Comparison of ENCODE assay signal across 8 cellular contexts in the genomic region with DNA sequence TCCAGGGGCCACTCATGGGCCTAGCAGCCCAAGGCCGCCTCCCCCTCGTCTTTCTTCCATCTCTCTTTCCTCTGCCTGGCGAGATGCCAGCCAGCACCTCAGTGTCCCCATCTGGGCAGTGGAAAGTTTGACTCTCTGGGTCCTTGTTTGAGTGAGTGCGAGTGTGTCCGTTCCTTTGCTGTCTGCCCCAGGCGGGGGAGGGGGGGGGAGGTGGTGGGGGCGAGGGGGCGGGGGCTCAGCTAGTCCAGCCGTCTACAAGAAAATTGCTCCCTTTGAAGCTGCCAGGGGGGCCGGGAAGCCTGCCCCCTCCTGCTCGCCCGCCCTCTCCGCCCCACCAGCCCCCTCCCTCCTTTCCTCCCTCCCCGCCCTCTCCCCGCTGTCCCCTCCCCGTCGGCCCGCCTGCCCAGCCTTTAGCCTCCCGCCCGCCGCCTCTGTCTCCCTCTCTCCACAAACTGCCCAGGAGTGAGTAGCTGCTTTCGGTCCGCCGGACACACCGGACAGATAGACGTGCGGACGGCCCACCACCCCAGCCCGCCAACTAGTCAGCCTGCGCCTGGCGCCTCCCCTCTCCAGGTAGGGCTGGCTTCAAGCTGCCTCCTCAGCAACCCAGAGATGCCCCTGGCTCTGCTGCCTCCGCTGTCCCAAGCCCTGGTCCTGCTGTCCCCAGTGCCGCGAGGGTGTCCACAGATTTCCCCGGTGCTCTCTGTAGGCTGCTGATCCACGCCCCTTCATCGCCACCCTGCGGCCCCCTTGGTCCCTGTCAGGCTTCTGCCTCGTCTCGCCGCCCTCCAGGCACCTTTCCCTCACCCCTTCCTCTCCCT. TPM values are rescaled to one million over a fixed set of nuclear protein-coding genes. Genes with fewer than 3 reads are reported as not detected.
DNase-seq lines count a peak whose midpoint lies in the region; ATAC-seq, FAIRE-seq and TF ChIP-seq lines count a peak whose summit lies in the region.

Gene BGN (plus strand): TSS at position 440 of the 821 bp plus-strand sequence. CDS start 9,652 bp downstream, outside the sequence.

- H3K27ac Mint-ChIP-seq in effector memory CD8-positive, alpha-beta T cell, result no peak within 1 kb of the TSS

- peak within 1 kb of the TSS; percentile 42 for H3K27ac ChIP-seq in A673 (ENCODE audit: low read depth, low read length, poor library complexity, severe bottlenecking)
- H3K27ac ChIP-seq in liver (ENCODE audit: low read depth in 1 of 2, low read length in 2 of 2), result peak within 1 kb of the TSS; percentile 20 to 50
- H3K27ac ChIP-seq in tibial nerve, result peak within 1 kb of the TSS; percentile 22 to 81 (median 64)
- peak within 1 kb of the TSS in 1 of 2 donors; percentile 39 for H3K27ac ChIP-seq in small intestine (ENCODE audit: low read depth in 1 of 2, low read length in 1 of 2)

- TF ChIP-seq CTCF in A673 (conservative IDR thresholded peaks at IDR 0.05; ENCODE audit: low read depth, low read length) (peak; percentile 50), choroid plexus epithelial cell (conservative IDR thresholded peaks at IDR 0.05; ENCODE audit: low read depth, low read length) (peak; percentile 54), liver (IDR thresholded peaks at IDR 0.05; ENCODE audit: low read depth, low read length, missing input control) (no peak), tibial nerve (IDR thresholded peaks at IDR 0.05) (peak in 3 of 5 experiments; percentile 38 to 55 (median 44))

- TF ChIP-seq EP300 in tibial nerve (IDR thresholded peaks at IDR 0.05), result no peak

- H3K27me3 ChIP-seq in A673 (replicated peaks; ENCODE audit: insufficient read depth, low read depth, low read length, poor library complexity), result no peaks in the 10 kb centered on the region
- H3K27me3 ChIP-seq in liver (ENCODE audit: control insufficient read depth in 4 of 4, insufficient read depth in 4 of 4, low read length in 3 of 4), result no peaks in the 10 kb centered on the region
- H3K27me3 ChIP-seq in tibial nerve, result no peaks in the 10 kb centered on the region
- H3K27me3 ChIP-seq in small intestine (ENCODE audit: control insufficient read depth in 2 of 2, insufficient read depth in 2 of 2, low read length in 2 of 2), result no peaks in the 10 kb centered on the region

- intact Hi-C loops in A673 (cut with micrococcal nuclease; ENCODE audit: unreplicated experiment), result loop anchor here (2.0 kb wide), 1 partner anchor 24 kb away; the partner anchor contains the start of gene HAUS7

- FAIRE-seq in small intestine (lab: Jason Lieb, UNC), result no peak

- peaks cover 0 to 16% of the 10 kb centered on the region in 2 donors for H3K27me3 Mint-ChIP-seq in effector memory CD8-positive, alpha-beta T cell

- ATAC-seq in effector memory CD8-positive, alpha-beta T cell (replicated peaks), result no peak

- no peak within 1 kb of the TSS for H3K9ac ChIP-seq in liver (ENCODE audit: low read depth in 1 of 2, low read length in 2 of 2)

- H3K4me1 ChIP-seq in A673 (ENCODE audit: insufficient read depth, low read length, poor library complexity, severe bottlenecking) (peaks cover 39% of the 10 kb centered on the region), liver (ENCODE audit: control insufficient read depth in 4 of 4, insufficient read depth in 4 of 4, low read length in 3 of 4) (peaks cover 0 to 6% (median 0%) of the 10 kb centered on the region in 4 donors), tibial nerve (peaks cover 0 to 46% (median 0%) of the 10 kb centered on the region in 4 donors), small intestine (ENCODE audit: control insufficient read depth in 2 of 2, insufficient read depth in 1 of 2, low read depth in 1 of 2, low read length in 1 of 2) (no peaks in the 10 kb centered on the region)

- CTCF ChIA-PET in A673 (lab: Charles Lee), result interaction anchor here (1.5 to 1.7 kb wide), 2 partner anchors 23 to 34 kb away, joined by 9 read pairs; partner anchors contain the start of gene HAUS7

- H3K36me3 ChIP-seq in A673 (ENCODE audit: insufficient read depth, low read length, poor library complexity, severe bottlenecking) (no peaks in the 10 kb centered on the region), liver (ENCODE audit: control insufficient read depth in 4 of 4, insufficient read depth in 3 of 4, low read depth in 1 of 4, low read length in 3 of 4) (no peaks in the 10 kb centered on the region), tibial nerve (no peaks in the 10 kb centered on the region), small intestine (ENCODE audit: control insufficient read depth in 2 of 2, insufficient read depth in 2 of 2, low read length in 2 of 2) (no peaks in the 10 kb centered on the region)

- peak; percentile 35 to 49 for TF ChIP-seq RAD21 in liver (IDR thresholded peaks at IDR 0.05)

- no peaks in the 10 kb centered on the region for H3K9me3 Mint-ChIP-seq in effector memory CD8-positive, alpha-beta T cell

- H3K36me3 Mint-ChIP-seq in effector memory CD8-positive, alpha-beta T cell (ENCODE audit: insufficient read depth), result no peaks in the 10 kb centered on the region

- POLR2A ChIA-PET in A673 (lab: Charles Lee; ENCODE audit: low non-redundant PET), result no interaction called here

- TF ChIP-seq POLR2A in tibial nerve (IDR thresholded peaks at IDR 0.05), result no peak

- DNase-seq in A673 (ENCODE audit: low spot score), result peak; percentile 62
- peak; percentile 78 for DNase-seq in HuH-7 (ENCODE audit: low spot score)
- DNase-seq in choroid plexus epithelial cell (ENCODE audit: low read depth), result peak; percentile 25
- no peak for DNase-seq in tibial nerve (ENCODE audit: low spot score in 2 of 2)
- no peak for DNase-seq in effector memory CD8-positive, alpha-beta T cell
- DNase-seq in small intestine, result no peak
- no peak for DNase-seq in activated CD4-positive, alpha-beta T cell treated with anti-CD3 and anti-CD28 coated beads, Interleukin-2, amount 50 U/mL, for 1 hour

- H3K4me3 ChIP-seq in A673 (ENCODE audit: low read depth, low read length, poor library complexity, severe bottlenecking), result peak within 1 kb of the TSS; percentile 39
- H3K4me3 ChIP-seq in choroid plexus epithelial cell (ENCODE audit: low read depth, low read length), result peak within 1 kb of the TSS; percentile 50
- peak within 1 kb of the TSS in 1 of 3 donors; percentile 19 for H3K4me3 ChIP-seq in liver (ENCODE audit: low read depth in 1 of 3, low read length in 3 of 3)
- H3K4me3 ChIP-seq in tibial nerve, result peak within 1 kb of the TSS; percentile 12 to 47 (median 31)
- no peak within 1 kb of the TSS for H3K4me3 ChIP-seq in small intestine (ENCODE audit: low read depth in 1 of 2, low read length in 2 of 2)

- H3K4me1 Mint-ChIP-seq in effector memory CD8-positive, alpha-beta T cell (ENCODE audit: low read depth in 2 of 2), result no peaks in the 10 kb centered on the region

- no TSS peak for BruUV-seq in A673 (replicated peaks; lab: Mats Ljungman, UMichigan)

- no peaks in the 10 kb centered on the region for H3K9me3 ChIP-seq in A673 (ENCODE audit: low read depth, low read length, poor library complexity, severe bottlenecking)
- no peaks in the 10 kb centered on the region for H3K9me3 ChIP-seq in liver (ENCODE audit: control insufficient read depth in 4 of 4, low read length in 3 of 4)
- H3K9me3 ChIP-seq in tibial nerve, result no peaks in the 10 kb centered on the region
- no peaks in the 10 kb centered on the region for H3K9me3 ChIP-seq in small intestine (ENCODE audit: control insufficient read depth, low read depth)

- WGBS in liver, result 17% methylated on average over 40 of the region's 41 CpGs
- 2 to 60% methylated on average over 13 to 38 of the region's 41 CpGs for WGBS in tibial nerve, 2 donors
- WGBS in small intestine, 3 donors, result 11 to 43% (median 22%) methylated on average over 10 to 35 of the region's 41 CpGs

- no peak within 1 kb of the TSS for H3K4me3 Mint-ChIP-seq in effector memory CD8-positive, alpha-beta T cell

TF ChIP-seq in liver, 16 proteins besides CTCF, POLR2A, EP300 and RAD21:
- TF ChIP-seq FOXA1 (IDR thresholded peaks at IDR 0.05), result no peak
- TF ChIP-seq SP1 (IDR thresholded peaks at IDR 0.05), result no peak
- no peak for TF ChIP-seq YY1 (IDR thresholded peaks at IDR 0.05)
- no peak for TF ChIP-seq JUND (IDR thresholded peaks at IDR 0.05)

RNA-seq across cellular contexts. Expression of gene BGN, which starts in this region (rescaled TPM):
- total RNA-seq in A673 (2021), result 51.8 and 90.9 TPM in 2 replicates
- 10 to 100 TPM; 11.7 to 30.7 TPM for total RNA-seq in liver
- polyA plus RNA-seq in liver, result 100 to 1,000 TPM in 1 of 2 donors, 10 to 100 TPM in 1; 58.8 to 131 TPM
- 100 to 1,000 TPM in 1 of 4 donors, 10 to 100 TPM in 3; 25.6 to 103 (median 59.0) TPM for total RNA-seq in tibial nerve
- polyA plus RNA-seq in small intestine, result 10 to 100 TPM in 1 of 3 donors, 1 to 10 TPM in 2; 3.1 to 23.2 (median 7.8) TPM

Comparison
In these comparisons a context has a peak if more than half of its experiments do, and no peak if none do; other contexts are left out.
1. DNase-seq: peak in A673 (single experiment), HuH-7 (single experiment) and choroid plexus epithelial cell (single experiment); none in tibial nerve (0 of 2), effector memory CD8-positive, alpha-beta T cell (0 of 3), small intestine (single experiment) and activated CD4-positive, alpha-beta T cell treated with anti-CD3 and anti-CD28 coated beads, Interleukin-2, amount 50 U/mL, for 1 hour (single experiment).
2. H3K4me3 ChIP-seq: peak in A673 (single experiment), choroid plexus epithelial cell (single experiment) and tibial nerve (4 of 4); none in small intestine (0 of 2).